Comparison of ENCODE assay signal across 13 cellular contexts in genomic region chr1:205321959-205322283, GRCh38. TPM values are rescaled to one million over a fixed set of nuclear protein-coding genes. Genes with fewer than 3 reads are reported as not detected.
DNase-seq lines count a peak whose midpoint lies in the region; ATAC-seq, FAIRE-seq and TF ChIP-seq lines count a peak whose summit lies in the region.
"Had no signal": no experiment of that assay in that cellular context is flagged by ENCODE, and none has a peak within 500 bp of the region (broad histone marks: within the 10 kb centered on the region; RNA-seq: fewer than 3 reads in every experiment).

No MANE protein-coding gene starts in this region.

- POLR2A ChIA-PET in A549 (lab: Yijun Ruan, JAX) (interaction anchor here (0.5 to 2.6 kb wide), 7 partner anchors 8 to 51 kb away, joined by 3 to 19 read pairs (median 6); no protein-coding TSS in a partner anchor), K562 (lab: Yijun Ruan, JAX) (interaction anchor here (0.6 to 1.6 kb wide), 5 partner anchors 9 to 244 kb away, joined by 3 to 4 read pairs (median 3); no protein-coding TSS in a partner anchor)

- no peak for TF ChIP-seq RAD21 in A549 (conservative IDR thresholded peaks at IDR 0.05 in 1 of 2, IDR thresholded peaks at IDR 0.05 in 1 of 2)
- TF ChIP-seq RAD21 in K562 (CRISPR knock-in tag; conservative IDR thresholded peaks at IDR 0.05 in 1 of 2, IDR thresholded peaks at IDR 0.05 in 1 of 2): no peak

- peaks cover 28 to 75% of the 10 kb centered on the region in 2 experiments for H3K27me3 ChIP-seq in K562 (ENCODE audit: control insufficient read depth in 2 of 2, insufficient read depth in 2 of 2, low read length in 2 of 2)
- H3K27me3 ChIP-seq: left lung had no signal

- H3K27ac Mint-ChIP-seq in HFFc6 (no peak overlapping the region), natural killer cell (peak overlapping the region; percentile 94 to 98)

- H3K36me3 Mint-ChIP-seq in HFFc6 (ENCODE audit: low read depth) (peaks cover 17% of the 10 kb centered on the region; the same call in 1 of the 2 replicates), natural killer cell (no peaks in the 10 kb centered on the region)

- H3K4me3 Mint-ChIP-seq in HFFc6 (peak overlapping the region; percentile 54; the same call in 1 of the 2 replicates), natural killer cell (peak overlapping the region; percentile 98)

- no peak for TF ChIP-seq CTCF in A549 (IDR thresholded peaks at IDR 0.05)
- no peak for TF ChIP-seq CTCF in HFFc6 (IDR thresholded peaks at IDR 0.05)
- TF ChIP-seq CTCF in K562 (IDR thresholded peaks at IDR 0.05 in 2 of 3, conservative IDR thresholded peaks at IDR 0.05 in 1 of 3; ENCODE audit: insufficient read depth in 2 of 3, low read depth in 1 of 3, low read length in 3 of 3): no peak
- TF ChIP-seq CTCF in natural killer cell (IDR thresholded peaks at IDR 0.05): no peak

- H3K9me1 ChIP-seq in K562 (ENCODE audit: control insufficient read depth, insufficient read depth, low read length): no peaks in the 10 kb centered on the region

- in situ Hi-C loops in K562 (cut with MboI): loop anchor here (5.0 kb wide), 1 partner anchor 45 kb away; no protein-coding TSS in a partner anchor

- ATAC-seq in A549 (no peak), K562 (no peak), natural killer cell (no peak), GM21423 (IDR thresholded peaks at IDR 0.05; ENCODE audit: unreplicated experiment) (no peak), GM19467 (IDR thresholded peaks at IDR 0.05; ENCODE audit: unreplicated experiment) (no peak), HG03571 (IDR thresholded peaks at IDR 0.05; ENCODE audit: unreplicated experiment) (no peak)

- H3K4me3 ChIP-seq in A549 (no peak overlapping the region), K562 (peak overlapping the region; percentile 49; the same call in 1 of the 2 replicates)

- H3K27ac ChIP-seq in A549: peak overlapping the region; percentile 96 to 99
- H3K27ac ChIP-seq in K562 (ENCODE audit: extremely low read depth, low read depth, low read length): no peak overlapping the region

- no peaks in the 10 kb centered on the region for H3K79me2 ChIP-seq in K562 (ENCODE audit: control insufficient read depth, insufficient read depth, low read length)

- CTCF ChIA-PET in A549 (lab: Yijun Ruan, JAX) (interaction anchor here (0.8 to 89.2 kb wide), 4 partner anchors 3 to 202 kb away, joined by 4 to 3627 read pairs (median 1816); partner anchors contain the start of genes KLHDC8A and NUAK2), K562 (lab: Yijun Ruan, JAX; ENCODE audit: low intra/inter-chr PET ratio) (interaction anchor here (8.5 kb wide), 1 partner anchor 48 kb away, joined by 144 read pairs; no protein-coding TSS in a partner anchor)

- peak overlapping the region; percentile 87 for H2AFZ ChIP-seq in K562 (ENCODE audit: low read depth, low read length)

- peaks cover 10% of the 10 kb centered on the region for H4K20me1 ChIP-seq in K562 (replicated peaks; ENCODE audit: control insufficient read depth, insufficient read depth, low read length)

- H3K9me3 ChIP-seq in A549 (no peaks in the 10 kb centered on the region), K562 (replicated peaks; ENCODE audit: control insufficient read depth, insufficient read depth, low read depth, low read length) (no peaks in the 10 kb centered on the region)
- H3K9me3 ChIP-seq: left lung had no signal

- H3K9me3 Mint-ChIP-seq in HFFc6: no peaks in the 10 kb centered on the region
- H3K9me3 Mint-ChIP-seq in natural killer cell: no peaks in the 10 kb centered on the region

- FAIRE-seq in A549 (lab: Jason Lieb, UNC) (no peak), K562 (lab: Jason Lieb, UNC) (no peak)
- FAIRE-seq: colon had no signal

- TF ChIP-seq EP300 in A549 (IDR thresholded peaks at IDR 0.05) (0 out of 5 replicates have a peak, but pooled peaks of 1 of the 2 experiments have one; percentile 12), K562 (IDR thresholded peaks at IDR 0.05; ENCODE audit: low read length) (no peak)

- peaks cover 35% of the 10 kb centered on the region for H3K4me1 ChIP-seq in A549
- H3K4me1 ChIP-seq in K562 (replicated peaks in 1 of 2; ENCODE audit: control insufficient read depth in 2 of 2, insufficient read depth in 2 of 2, low read length in 2 of 2): peaks cover 3 to 15% of the 10 kb centered on the region in 2 experiments; a peak in 4 of 5 replicates

- WGBS in A549 (ENCODE audit: missing lambda C conversion rate): 43% methylated on average over 4 of the region's 5 CpGs
- WGBS in K562 (ENCODE audit: insufficient coverage, low coverage, missing lambda C conversion rate): 43% methylated on average over 5 of the region's 5 CpGs

- BruUV-seq in K562 (replicated peaks; lab: Mats Ljungman, UMichigan): no TSS peak

- peaks cover 59% of the 10 kb centered on the region for H3K4me1 Mint-ChIP-seq in HFFc6 (ENCODE audit: low read depth)
- peaks cover 59 to 67% of the 10 kb centered on the region in 2 donors for H3K4me1 Mint-ChIP-seq in natural killer cell

- H3K27me3 Mint-ChIP-seq in HFFc6 (ENCODE audit: insufficient read depth) (peaks cover 8% of the 10 kb centered on the region; the same call in 1 of the 2 replicates), natural killer cell (ENCODE audit: low read depth in 2 of 2) (peaks cover 3 to 6% of the 10 kb centered on the region in 2 donors)

- H3K36me3 ChIP-seq in K562 (ENCODE audit: control insufficient read depth, insufficient read depth, low read length): no peaks in the 10 kb centered on the region
- H3K36me3 ChIP-seq: left lung had no signal

- TF ChIP-seq POLR2A in A549 (IDR thresholded peaks at IDR 0.05; ENCODE audit: low read length): no peak
- no peak for TF ChIP-seq POLR2A in K562 (conservative IDR thresholded peaks at IDR 0.05)

- H3K9ac ChIP-seq in K562 (ENCODE audit: insufficient read depth in 1 of 2, low read depth in 2 of 2, low read length in 2 of 2): no peak overlapping the region

- DNase-seq in A549 (ENCODE audit: low read depth in 1 of 2, low spot score in 1 of 2): no peak
- no peak for DNase-seq in HFFc6
- no peak for DNase-seq in K562 (ENCODE audit: extremely low read depth in 1 of 4, low spot score in 3 of 4)
- DNase-seq in natural killer cell: no peak
- no peak for DNase-seq in H4 (ENCODE audit: low spot score)
- DNase-seq: DND-41, Kasumi-1 had no signal

- peak overlapping the region; percentile 59 for H3K4me2 ChIP-seq in A549
- H3K4me2 ChIP-seq in K562 (ENCODE audit: insufficient read depth, low read length): peak overlapping the region; percentile 78; the same call in 1 of the 2 replicates

- intact Hi-C loops in K562 (cut with micrococcal nuclease): no loop called here
- intact Hi-C loops in natural killer cell (cut with micrococcal nuclease): loop anchor here (1.0 kb wide), 2 partner anchors 9 to 49 kb away; no protein-coding TSS in a partner anchor

RNA-seq across cellular contexts. Expression of gene NUAK2, which starts 0.4 kb away (rescaled TPM):
- 22.6 and 29.7 TPM in 2 replicates for polyA plus RNA-seq in A549 (2011; rRNA removed)
- 31.1 and 44.6 TPM in 2 replicates for polyA plus RNA-seq in A549 (2012; cell fraction: cytosol; rRNA removed)
- polyA plus RNA-seq in A549 (2012; cell fraction: nucleus; rRNA removed): 58.5 and 70.7 TPM in 2 replicates
- polyA plus RNA-seq in A549 (2017; fragmentation: RNase III; extraction: RNeasy Plus Mini Kit Qiagen cat#74134 plus additional on column Dnase treatment): 37.8 to 40.9 TPM (median 38.8 TPM) in 3 replicates
- polyA minus RNA-seq in A549 (2011; rRNA and poly(A)+ RNA removed): 34.3 and 54.4 TPM in 2 replicates
- 1 to 10 TPM; 6.3 to 8.2 (median 7.3) TPM for total RNA-seq in HFFc6 (2021; fragmentation: NEBNext Ultra II Directional; extraction: Animal tissue kit (Norgen Biotek cat#: 25700))
- 0.40 and 0.90 TPM in 2 replicates for total RNA-seq in K562 (2011; cell fraction: chromatin; rRNA removed; ENCODE audit: low replicate concordance)
- 0.39 and 0.83 TPM in 2 replicates for total RNA-seq in K562 (2011; cell fraction: nucleolus; rRNA removed)
- 0.23 and 0.73 TPM in 2 replicates for total RNA-seq in K562 (2011; cell fraction: nucleoplasm; rRNA removed)
- 0.05 and 0.29 TPM in 2 replicates for total RNA-seq in K562 (2014; rRNA removed)
- 0.13 and 0.18 TPM in 2 replicates for total RNA-seq in K562 (2014; rRNA removed; fragmentation: Illumina TruSeq; extraction: Trizol)
- 0.14 and 0.15 TPM in 2 replicates for total RNA-seq in K562 (2015; rRNA removed; fragmentation: Illumina TruSeq; extraction: Trizol)
- total RNA-seq in K562 (2021): 0.44 and 0.47 TPM in 2 replicates
- polyA plus RNA-seq in K562 (2011; rRNA removed): 0.11 and 0.68 TPM in 2 replicates
- polyA plus RNA-seq in K562 (2011; cell fraction: cytosol; rRNA removed): 0.19 and 0.37 TPM in 2 replicates
- polyA plus RNA-seq in K562 (2011; cell fraction: nucleus; rRNA removed): 0.41 and 0.49 TPM in 2 replicates
- 0.20 and 0.60 TPM in 2 replicates for polyA plus RNA-seq in K562 (2012)
- polyA plus RNA-seq in K562 (2014; fragmentation: Illumina TruSeq; extraction: Trizol): 0.27 and 0.33 TPM in 2 replicates
- polyA plus RNA-seq in K562 (2014; fragmentation: Nextera tagmentation; extraction: Ambion mirVana): under 1 TPM; 0.04 to 0.10 TPM
- 0.19 and 0.45 TPM in 2 replicates for polyA plus RNA-seq in K562 (2014; rRNA removed)
- 0.28 and 0.39 TPM in 2 replicates for polyA minus RNA-seq in K562 (2011; rRNA and poly(A)+ RNA removed)
- polyA minus RNA-seq in K562 (2011; cell fraction: cytosol; rRNA and poly(A)+ RNA removed): 0.48 and 0.64 TPM in 2 replicates
- polyA minus RNA-seq in K562 (2011; cell fraction: nucleus; rRNA and poly(A)+ RNA removed): 0.54 and 0.78 TPM in 2 replicates
- total RNA-seq in natural killer cell: 10 to 100 TPM; 17.3 to 21.7 (median 21.5) TPM
- total RNA-seq in H4 (2014; rRNA removed; shearing (Covaris generic)): 0.92 and 1.0 TPM in 2 replicates

RNA-seq across cellular contexts. Expression of gene KLHDC8A, which starts 34.8 kb away (rescaled TPM):
- polyA plus RNA-seq in A549 (2011; rRNA removed) (0.37 and 0.40 TPM in 2 replicates), A549 (2017; fragmentation: RNase III; extraction: RNeasy Plus Mini Kit Qiagen cat#74134 plus additional on column Dnase treatment) (0.32 to 0.51 TPM (median 0.34 TPM) in 3 replicates), K562 (2011; rRNA removed) (0.03 TPM in 1 of 2 replicates, not detected in the other), K562 (2014; fragmentation: Illumina TruSeq; extraction: Trizol) (not detected in 2 replicates), K562 (2014; fragmentation: Nextera tagmentation; extraction: Ambion mirVana) (under 1 TPM in 1 of 2 experiments, not detected in 1; 0.01 TPM), K562 (2014; rRNA removed) (not detected in 2 replicates)
- 0.33 and 0.67 TPM in 2 replicates for polyA plus RNA-seq in A549 (2012; cell fraction: cytosol; rRNA removed)
- polyA plus RNA-seq in A549 (2012; cell fraction: nucleus; rRNA removed): 0.26 and 0.55 TPM in 2 replicates
- polyA minus RNA-seq in A549 (2011; rRNA and poly(A)+ RNA removed): 1.8 and 1.9 TPM in 2 replicates
- total RNA-seq in HFFc6 (2021; fragmentation: NEBNext Ultra II Directional; extraction: Animal tissue kit (Norgen Biotek cat#: 25700)): not detected
- total RNA-seq in K562 (2011; cell fraction: chromatin; rRNA removed; ENCODE audit: low replicate concordance): not detected in 2 replicates
- total RNA-seq in K562 (2011; cell fraction: nucleolus; rRNA removed): 0.13 TPM in 1 of 2 replicates, not detected in the other
- total RNA-seq in K562 (2011; cell fraction: nucleoplasm; rRNA removed): not detected in 2 replicates
- total RNA-seq in K562 (2014; rRNA removed) (0.24 and 0.54 TPM in 2 replicates), K562 (2014; rRNA removed; fragmentation: Illumina TruSeq; extraction: Trizol) (not detected in 2 replicates), K562 (2015; rRNA removed; fragmentation: Illumina TruSeq; extraction: Trizol) (not detected in 2 replicates), K562 (2021) (0.04 and 0.16 TPM in 2 replicates), natural killer cell (not detected)
- polyA plus RNA-seq in K562 (2011; cell fraction: cytosol; rRNA removed): 0.07 TPM in 1 of 2 replicates, not detected in the other
- polyA plus RNA-seq in K562 (2011; cell fraction: nucleus; rRNA removed): not detected in 2 replicates
- polyA plus RNA-seq in K562 (2012): 0.13 and 0.30 TPM in 2 replicates
- not detected in 2 replicates for polyA minus RNA-seq in K562 (2011; rRNA and poly(A)+ RNA removed)
- polyA minus RNA-seq in K562 (2011; cell fraction: cytosol; rRNA and poly(A)+ RNA removed): not detected in 2 replicates
- not detected in 2 replicates for polyA minus RNA-seq in K562 (2011; cell fraction: nucleus; rRNA and poly(A)+ RNA removed)
- total RNA-seq in H4 (2014; rRNA removed; shearing (Covaris generic)): not detected in 2 replicates
- total RNA-seq: T-helper 1 cell treated with Interleukin-12 subunit alpha and Interleukin-12 subunit beta and Interleukin-4 antibody, amounts not matched to agents 30 ng/mL and 1 ng/mL, for 36 hours had no signal
